18 cellular contexts compared by ENCODE assay signal in genomic region chr6:44298864-44299263, GRCh38. TPM values are rescaled to one million over a fixed set of nuclear protein-coding genes. Genes with fewer than 3 reads are reported as not detected.
"Had no signal": no experiment of that assay in that cellular context is flagged by ENCODE, and none has a peak within 500 bp of the region (broad histone marks: within the 10 kb centered on the region; RNA-seq: fewer than 3 reads in every experiment).

No MANE protein-coding gene starts in this region.

- H3K27ac ChIP-seq: ascending aorta, cardiac muscle cell, esophagus muscularis mucosa had no signal

- H3K36me3 Mint-ChIP-seq: natural killer cell treated with Interleukin-12 subunit alpha and Interleukin-12 subunit beta and Interleukin-15 and Interleukin-18, amount 100 ng/mL, for 72 hours had no signal

- H3K4me3 Mint-ChIP-seq: activated CD4-positive, alpha-beta memory T cell treated with anti-CD3 and anti-CD28 coated beads for 36 hours; natural killer cell treated with Interleukin-12 subunit alpha and Interleukin-12 subunit beta and Interleukin-15 and Interleukin-18, amount 100 ng/mL, for 72 hours; stimulated activated naive CD8-positive, alpha-beta T cell treated with anti-CD3 and anti-CD28 coated beads, Interleukin-15, Interleukin-2, amounts not matched to agents 100 ng/mL and 50 ng/mL, for 24 hours had no signal

- ATAC-seq: activated T-cell treated with anti-CD3 and anti-CD28 coated beads, Interleukin-2, amount 50 U/mL, for 4 hours; natural killer cell treated with Interleukin-12 subunit alpha and Interleukin-12 subunit beta and Interleukin-15 and Interleukin-18, amount 100 ng/mL, for 72 hours had no signal

- H3K9me3 ChIP-seq: ascending aorta, esophagus muscularis mucosa had no signal

- H3K9me3 Mint-ChIP-seq: activated CD4-positive, alpha-beta memory T cell treated with anti-CD3 and anti-CD28 coated beads for 36 hours; activated T-cell treated with anti-CD3 and anti-CD28 coated beads, Interleukin-2, amount 50 U/mL, for 4 hours; natural killer cell treated with Interleukin-12 subunit alpha and Interleukin-12 subunit beta and Interleukin-15 and Interleukin-18, amount 100 ng/mL, for 72 hours; stimulated activated naive CD8-positive, alpha-beta T cell treated with anti-CD3 and anti-CD28 coated beads, Interleukin-15, Interleukin-2, amounts not matched to agents 100 ng/mL and 50 ng/mL, for 24 hours had no signal

- H3K27ac Mint-ChIP-seq: activated CD4-positive, alpha-beta memory T cell treated with anti-CD3 and anti-CD28 coated beads for 36 hours; natural killer cell treated with Interleukin-12 subunit alpha and Interleukin-12 subunit beta and Interleukin-15 and Interleukin-18, amount 100 ng/mL, for 72 hours; stimulated activated naive CD8-positive, alpha-beta T cell treated with anti-CD3 and anti-CD28 coated beads, Interleukin-15, Interleukin-2, amounts not matched to agents 100 ng/mL and 50 ng/mL, for 24 hours had no signal

- H3K4me3 ChIP-seq: ascending aorta, cardiac muscle cell, esophagus muscularis mucosa had no signal

- DNase-seq: activated CD4-positive, alpha-beta memory T cell treated with anti-CD3 and anti-CD28 coated beads for 36 hours; activated CD4-positive, CD25-positive, alpha-beta regulatory T cell treated with anti-CD3 and anti-CD28 coated beads, Interleukin-2, amount 50 U/mL, for 72 hours; activated gamma-delta T cell; activated T-cell treated with anti-CD3 and anti-CD28 coated beads, Interleukin-2, amount 50 U/mL, for 4 hours; stimulated activated CD4-positive, alpha-beta T cell treated with anti-CD3 and anti-CD28 coated beads, Interleukin-4, amount 100 ng/mL, for 1 hour; stimulated activated CD8-positive, alpha-beta memory T cell treated with anti-CD3 and anti-CD28 coated beads, Interleukin-4, amount 100 ng/mL, for 48 hours had no signal

RNA-seq across cellular contexts. Expression of gene TMEM151B, which starts 28.6 kb away (rescaled TPM):
- total RNA-seq: ascending aorta; fibroblast of villous mesenchyme; left lobe of liver; natural killer cell treated with Interleukin-12 subunit alpha and Interleukin-12 subunit beta and Interleukin-15 and Interleukin-18, amount 100 ng/mL, for 72 hours; osteocyte; T-helper 2 cell treated with Interferon-gamma antibody and Interleukin-4, amounts not matched to agents 100 ng/mL and 5 ng/mL, for 36 hours had no signal

RNA-seq across cellular contexts. Expression of gene SPATS1, which starts 43.6 kb away (rescaled TPM):
- total RNA-seq: activated CD4-positive, alpha-beta memory T cell treated with anti-CD3 and anti-CD28 coated beads for 36 hours; activated T-cell treated with anti-CD3 and anti-CD28 coated beads, Interleukin-2, amount 50 U/mL, for 4 hours; ascending aorta; cardiac muscle cell; esophagus muscularis mucosa; fibroblast of villous mesenchyme; left lobe of liver; mucosa of gallbladder; natural killer cell treated with Interleukin-12 subunit alpha and Interleukin-12 subunit beta and Interleukin-15 and Interleukin-18, amount 100 ng/mL, for 72 hours; osteocyte; T-helper 2 cell treated with Interferon-gamma antibody and Interleukin-4, amounts not matched to agents 100 ng/mL and 5 ng/mL, for 36 hours; temporal lobe; urinary bladder had no signal
- polyA plus RNA-seq: cardiac muscle cell, urinary bladder had no signal
